Comparison of ENCODE assay signal across 9 cellular contexts in the genomic region with DNA sequence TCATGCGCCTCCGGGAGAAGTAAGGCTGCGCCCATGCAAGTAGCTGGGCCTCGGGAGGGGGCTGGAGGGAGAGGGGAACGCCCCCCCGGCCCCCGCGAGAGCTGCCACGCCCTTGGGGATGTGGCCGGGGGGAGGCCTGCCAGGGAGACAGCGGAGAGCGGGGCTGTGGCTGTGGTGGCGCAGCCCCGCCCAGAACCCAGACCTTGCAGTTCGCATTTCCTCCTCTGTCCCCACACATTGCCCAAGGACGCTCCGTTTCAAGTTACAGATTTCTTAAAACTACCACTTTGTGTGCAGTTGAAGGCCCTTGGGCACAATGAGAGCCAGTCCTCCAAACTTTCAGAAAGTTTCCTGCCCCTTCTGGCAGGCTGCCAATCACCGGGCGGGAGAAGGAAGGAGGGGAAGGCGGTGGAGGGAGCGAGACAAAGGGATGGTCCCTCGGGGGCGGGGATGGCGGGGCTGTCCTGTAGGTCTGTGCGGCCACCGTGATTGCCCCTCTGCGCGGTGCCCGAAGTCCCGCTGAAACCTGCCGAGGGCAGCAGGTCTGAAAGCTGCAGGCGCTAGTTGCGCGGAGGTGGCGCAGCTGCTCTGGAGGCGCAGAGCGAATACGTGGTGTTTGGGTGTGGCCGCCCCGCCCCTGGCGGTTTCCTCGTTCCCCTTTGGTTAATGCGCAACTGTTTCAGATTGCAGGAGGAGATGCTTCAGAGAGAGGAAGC. TPM values are rescaled to one million over a fixed set of nuclear protein-coding genes. Genes with fewer than 3 reads are reported as not detected.
DNase-seq lines count a peak whose midpoint lies in the region; ATAC-seq, FAIRE-seq and TF ChIP-seq lines count a peak whose summit lies in the region.
"Had no signal": no experiment of that assay in that cellular context is flagged by ENCODE, and none has a peak within 500 bp of the region (broad histone marks: within the 10 kb centered on the region; RNA-seq: fewer than 3 reads in every experiment).

No MANE protein-coding gene starts in this region.

- H3K27ac ChIP-seq in endothelial cell of umbilical vein (ENCODE audit: insufficient read depth, low read depth, low read length) = peak overlapping the region; percentile 67
- peak overlapping the region; percentile 92 for H3K27ac ChIP-seq in muscle layer of colon (ENCODE audit: low read depth, low read length)
- H3K27ac ChIP-seq: VCaP had no signal

- DNase-seq in AG10803 (ENCODE audit: low read depth) (peak; percentile 76), NCI-H748 treated with DMSO at 0.1 percent for 48 hours (lab: John Stamatoyannopoulos, UW) (peak; percentile 42), endothelial cell of umbilical vein (ENCODE audit: low read depth, low spot score) (peak; percentile 67)
- peak; percentile 95 for DNase-seq in activated CD8-positive, alpha-beta memory T cell treated with anti-CD3 and anti-CD28 coated beads, Interleukin-2, amount 10 ng/mL, durations not matched to agents 7 days and 5 days
- peak; percentile 77 to 93 for DNase-seq in stimulated activated effector memory CD8-positive, alpha-beta T cell treated with anti-CD3 and anti-CD28 coated beads, Interleukin-12 subunit alpha, Interleukin-12 subunit beta, amount 100 ng/mL, for 72 hours (ENCODE audit: low spot score in 2 of 2)

- H3K27ac Mint-ChIP-seq in activated CD8-positive, alpha-beta memory T cell treated with anti-CD3 and anti-CD28 coated beads, Interleukin-2, amount 10 ng/mL, durations not matched to agents 7 days and 5 days = peak overlapping the region; percentile 97
- H3K27ac Mint-ChIP-seq in stimulated activated effector memory CD8-positive, alpha-beta T cell treated with anti-CD3 and anti-CD28 coated beads, Interleukin-12 subunit alpha, Interleukin-12 subunit beta, amount 100 ng/mL, for 72 hours = peak overlapping the region; percentile 98

- H3K79me2 ChIP-seq in endothelial cell of umbilical vein (ENCODE audit: control insufficient read depth, insufficient read depth, low read length) = peaks cover 59% of the 10 kb centered on the region

- H3K36me3 Mint-ChIP-seq in activated CD8-positive, alpha-beta memory T cell treated with anti-CD3 and anti-CD28 coated beads, Interleukin-2, amount 10 ng/mL, durations not matched to agents 7 days and 5 days = peaks cover 59% of the 10 kb centered on the region
- H3K36me3 Mint-ChIP-seq in stimulated activated effector memory CD8-positive, alpha-beta T cell treated with anti-CD3 and anti-CD28 coated beads, Interleukin-12 subunit alpha, Interleukin-12 subunit beta, amount 100 ng/mL, for 72 hours = peaks cover 78% of the 10 kb centered on the region

- no peak overlapping the region for H2AFZ ChIP-seq in endothelial cell of umbilical vein (ENCODE audit: low read depth, low read length)

- peaks cover 61% of the 10 kb centered on the region for H3K4me1 Mint-ChIP-seq in activated CD8-positive, alpha-beta memory T cell treated with anti-CD3 and anti-CD28 coated beads, Interleukin-2, amount 10 ng/mL, durations not matched to agents 7 days and 5 days
- peaks cover 52% of the 10 kb centered on the region for H3K4me1 Mint-ChIP-seq in stimulated activated effector memory CD8-positive, alpha-beta T cell treated with anti-CD3 and anti-CD28 coated beads, Interleukin-12 subunit alpha, Interleukin-12 subunit beta, amount 100 ng/mL, for 72 hours

- peak overlapping the region; percentile 97 for H3K4me2 ChIP-seq in endothelial cell of umbilical vein (ENCODE audit: insufficient read depth, low read length)

- peak overlapping the region; percentile 89 for H3K9ac ChIP-seq in endothelial cell of umbilical vein (replicated peaks; ENCODE audit: extremely low read depth, insufficient read depth, low read length)
- peak overlapping the region; percentile 66 for H3K9ac ChIP-seq in muscle layer of colon (ENCODE audit: low read length)

- TF ChIP-seq CTCF in AG10803 (conservative IDR thresholded peaks at IDR 0.05; ENCODE audit: low read length) (no peak; the same call in 1 of the 2 replicates), endothelial cell of umbilical vein (IDR thresholded peaks at IDR 0.05; ENCODE audit: extremely low read depth in 1 of 2, insufficient read depth in 1 of 2, low read depth in 1 of 2, low read length in 2 of 2) (no peak)

- no peaks in the 10 kb centered on the region for H3K9me3 Mint-ChIP-seq in activated CD8-positive, alpha-beta memory T cell treated with anti-CD3 and anti-CD28 coated beads, Interleukin-2, amount 10 ng/mL, durations not matched to agents 7 days and 5 days (ENCODE audit: low read depth)
- no peaks in the 10 kb centered on the region for H3K9me3 Mint-ChIP-seq in stimulated activated effector memory CD8-positive, alpha-beta T cell treated with anti-CD3 and anti-CD28 coated beads, Interleukin-12 subunit alpha, Interleukin-12 subunit beta, amount 100 ng/mL, for 72 hours

- no peaks in the 10 kb centered on the region for H3K27me3 Mint-ChIP-seq in activated CD8-positive, alpha-beta memory T cell treated with anti-CD3 and anti-CD28 coated beads, Interleukin-2, amount 10 ng/mL, durations not matched to agents 7 days and 5 days

- H3K36me3 ChIP-seq in endothelial cell of umbilical vein (ENCODE audit: control insufficient read depth in 2 of 2, extremely low read depth in 1 of 2, insufficient read depth in 2 of 2, low read length in 2 of 2) = peaks cover 16 to 45% of the 10 kb centered on the region in 2 experiments
- peaks cover 39% of the 10 kb centered on the region for H3K36me3 ChIP-seq in muscle layer of colon (ENCODE audit: insufficient read depth, low read length)

- H3K9me3 ChIP-seq in endothelial cell of umbilical vein (replicated peaks; ENCODE audit: control insufficient read depth, insufficient read depth, low read length) (no peaks in the 10 kb centered on the region), muscle layer of colon (ENCODE audit: low read length) (no peaks in the 10 kb centered on the region)

- intact Hi-C loops in endothelial cell of umbilical vein (cut with micrococcal nuclease) = loop anchor here (1.0 to 2.0 kb wide), 5 partner anchors 115 to 398 kb away; no protein-coding TSS in a partner anchor

- no peaks in the 10 kb centered on the region for H3K9me1 ChIP-seq in endothelial cell of umbilical vein (replicated peaks; ENCODE audit: control insufficient read depth, extremely low read depth, insufficient read depth, low read length)

- FAIRE-seq in endothelial cell of umbilical vein (lab: Jason Lieb, UNC) = no peak

- peak; percentile 42 for ATAC-seq in HG03139 (IDR thresholded peaks at IDR 0.05; ENCODE audit: unreplicated experiment)
- peak; percentile 43 for ATAC-seq in activated CD8-positive, alpha-beta memory T cell treated with anti-CD3 and anti-CD28 coated beads, Interleukin-2, amount 10 ng/mL, durations not matched to agents 7 days and 5 days
- ATAC-seq in stimulated activated effector memory CD8-positive, alpha-beta T cell treated with anti-CD3 and anti-CD28 coated beads, Interleukin-12 subunit alpha, Interleukin-12 subunit beta, amount 100 ng/mL, for 72 hours = peak; percentile 65

- POLR2A ChIA-PET in endothelial cell of umbilical vein (lab: Charles Lee) = interaction anchor here (0.5 to 3.6 kb wide), 27 partner anchors 8 to 413 kb away, joined by 3 to 33 read pairs (median 4); a partner anchor contains a TSS

- CTCF ChIA-PET in activated CD8-positive, alpha-beta memory T cell treated with anti-CD3 and anti-CD28 coated beads, Interleukin-2, amount 10 ng/mL, durations not matched to agents 7 days and 5 days (lab: Charles Lee) = interaction anchor here (0.7 to 6.5 kb wide), 18 partner anchors 10 to 413 kb away, joined by 3 to 51 read pairs (median 6); a partner anchor contains a TSS
- CTCF ChIA-PET in endothelial cell of umbilical vein (lab: Charles Lee) = interaction anchor here (0.9 to 5.8 kb wide), 20 partner anchors 9 to 401 kb away, joined by 3 to 46 read pairs (median 5); a partner anchor contains a TSS

- no TSS peak for BruUV-seq in endothelial cell of umbilical vein (replicated peaks; lab: Mats Ljungman, UMichigan)

- in situ Hi-C loops in GM18951 (cut with MboI; ENCODE audit: low sequenced_read_pairs, unreplicated experiment) = no loop called here

- dilution Hi-C loops in endothelial cell of umbilical vein (cut with MboI; ENCODE audit: extremely low pct_ligation_motif_present, low sequenced_read_pairs) = no loop called here

- H3K27me3 ChIP-seq in endothelial cell of umbilical vein (ENCODE audit: control insufficient read depth in 2 of 2, insufficient read depth in 2 of 2, low read length in 2 of 2) (no peaks in the 10 kb centered on the region), muscle layer of colon (ENCODE audit: control insufficient read depth in 1 of 2, insufficient read depth in 2 of 2, low read length in 2 of 2) (no peaks in the 10 kb centered on the region)

- TF ChIP-seq POLR2A in GM18951 (IDR thresholded peaks at IDR 0.05; ENCODE audit: extremely low read depth, insufficient read depth, insufficient read length) (peak; percentile 80), endothelial cell of umbilical vein (IDR thresholded peaks at IDR 0.05; ENCODE audit: low read depth, low read length) (peak; percentile 69)

- H4K20me1 ChIP-seq in endothelial cell of umbilical vein (replicated peaks; ENCODE audit: control insufficient read depth, extremely low read depth, insufficient read depth, low read length) = peaks cover 20% of the 10 kb centered on the region

- H3K4me3 Mint-ChIP-seq in activated CD8-positive, alpha-beta memory T cell treated with anti-CD3 and anti-CD28 coated beads, Interleukin-2, amount 10 ng/mL, durations not matched to agents 7 days and 5 days = peak overlapping the region; percentile 93
- peak overlapping the region; percentile 84 for H3K4me3 Mint-ChIP-seq in stimulated activated effector memory CD8-positive, alpha-beta T cell treated with anti-CD3 and anti-CD28 coated beads, Interleukin-12 subunit alpha, Interleukin-12 subunit beta, amount 100 ng/mL, for 72 hours

- H3K4me3 ChIP-seq in AG10803 (ENCODE audit: low read length) = peak overlapping the region; percentile 99
- H3K4me3 ChIP-seq in endothelial cell of umbilical vein (replicated peaks in 1 of 3; ENCODE audit: insufficient read depth in 1 of 3, low read depth in 1 of 3, low read length in 3 of 3) = peak overlapping the region; percentile 81 to 99 (median 87)
- H3K4me3 ChIP-seq in muscle layer of colon (ENCODE audit: low read depth in 1 of 2, low read length in 2 of 2) = peak overlapping the region; percentile 90 to 92

- H3K4me1 ChIP-seq in endothelial cell of umbilical vein (ENCODE audit: control insufficient read depth, extremely low read depth, insufficient read depth, low read length) = peaks cover 42% of the 10 kb centered on the region
- H3K4me1 ChIP-seq in muscle layer of colon (ENCODE audit: insufficient read depth, low read length) = peaks cover 39% of the 10 kb centered on the region

RNA-seq across cellular contexts. Expression of a gene that starts 2.1 kb away (rescaled TPM):
- total RNA-seq in activated CD8-positive, alpha-beta memory T cell treated with anti-CD3 and anti-CD28 coated beads, Interleukin-2, amount 10 ng/mL, durations not matched to agents 7 days and 5 days = 1,000 to 10,000 TPM; 1,771 to 2,143 TPM
- 5,754 and 5,781 TPM in 2 replicates for total RNA-seq in endothelial cell of umbilical vein
- 5,699 and 8,361 TPM in 2 replicates for polyA plus RNA-seq in endothelial cell of umbilical vein
- polyA plus RNA-seq in endothelial cell of umbilical vein (2011; cell fraction: cytosol; rRNA removed) = 5,912 and 6,029 TPM in 2 replicates
- 4,094 and 4,300 TPM in 2 replicates for polyA plus RNA-seq in endothelial cell of umbilical vein (2011; cell fraction: nucleus; rRNA removed)
- 4,943 and 4,968 TPM in 2 replicates for polyA plus RNA-seq in endothelial cell of umbilical vein (2012)
- 4,544 and 4,712 TPM in 2 replicates for polyA minus RNA-seq in endothelial cell of umbilical vein
- polyA minus RNA-seq in endothelial cell of umbilical vein (2011; cell fraction: cytosol; rRNA and poly(A)+ RNA removed) = 370 TPM
- 1,556 and 2,259 TPM in 2 replicates for polyA minus RNA-seq in endothelial cell of umbilical vein (2011; cell fraction: nucleus; rRNA and poly(A)+ RNA removed)

RNA-seq across cellular contexts. Expression of a gene that starts 28.7 kb away (rescaled TPM):
- total RNA-seq in activated CD8-positive, alpha-beta memory T cell treated with anti-CD3 and anti-CD28 coated beads, Interleukin-2, amount 10 ng/mL, durations not matched to agents 7 days and 5 days = 1 to 10 TPM; 7.7 to 9.2 TPM
- total RNA-seq in endothelial cell of umbilical vein = 12.3 and 15.2 TPM in 2 replicates
- polyA plus RNA-seq in endothelial cell of umbilical vein = 10.0 and 15.3 TPM in 2 replicates
- polyA plus RNA-seq in endothelial cell of umbilical vein (2011; cell fraction: cytosol; rRNA removed) = 5.1 and 5.2 TPM in 2 replicates
- 11.3 and 14.3 TPM in 2 replicates for polyA plus RNA-seq in endothelial cell of umbilical vein (2011; cell fraction: nucleus; rRNA removed)
- 3.5 and 6.1 TPM in 2 replicates for polyA plus RNA-seq in endothelial cell of umbilical vein (2012)
- 15.6 and 18.2 TPM in 2 replicates for polyA minus RNA-seq in endothelial cell of umbilical vein
- polyA minus RNA-seq in endothelial cell of umbilical vein (2011; cell fraction: cytosol; rRNA and poly(A)+ RNA removed) = 2.0 TPM
- polyA minus RNA-seq in endothelial cell of umbilical vein (2011; cell fraction: nucleus; rRNA and poly(A)+ RNA removed) = 52.0 and 59.3 TPM in 2 replicates

Comparison
In these comparisons a context has a peak if more than half of its experiments do, and no peak if none do; other contexts are left out.
1. Peak in every context shown above with its lines: DNase-seq, ATAC-seq, H3K4me3 ChIP-seq and H3K27ac ChIP-seq.
2. DNase-seq: peak in every context shown above with its lines; median percentile 95 in activated CD8-positive, alpha-beta memory T cell treated with anti-CD3 and anti-CD28 coated beads, Interleukin-2, amount 10 ng/mL, durations not matched to agents 7 days and 5 days; 85 in stimulated activated effector memory CD8-positive, alpha-beta T cell treated with anti-CD3 and anti-CD28 coated beads, Interleukin-12 subunit alpha, Interleukin-12 subunit beta, amount 100 ng/mL, for 72 hours; 76 in AG10803; 67 in endothelial cell of umbilical vein; 42 in NCI-H748 treated with DMSO at 0.1 percent for 48 hours.